23 cellular contexts compared by ENCODE assay signal in genomic region chr11:13221722-13222121, GRCh38. TPM values are rescaled to one million over a fixed set of nuclear protein-coding genes. Genes with fewer than 3 reads are reported as not detected.
DNase-seq lines count a peak whose midpoint lies in the region; ATAC-seq and TF ChIP-seq lines count a peak whose summit lies in the region.
"Had no signal": no experiment of that assay in that cellular context is flagged by ENCODE, and none has a peak within 500 bp of the region (broad histone marks: within the 10 kb centered on the region; RNA-seq: fewer than 3 reads in every experiment).

No MANE protein-coding gene starts in this region.

- TF ChIP-seq POLR2A in thyroid gland (IDR thresholded peaks at IDR 0.05) = no peak

- H3K4me1 ChIP-seq in HAP-1 (peaks cover 11% of the 10 kb centered on the region), SK-N-SH (ENCODE audit: control insufficient read depth in 1 of 2, insufficient read depth in 2 of 2, low read depth in 1 of 2, low read length in 1 of 2) (peaks cover 23 to 39% of the 10 kb centered on the region in 2 experiments), lung (ENCODE audit: control insufficient read depth in 2 of 2, insufficient read depth in 2 of 2, low read length in 2 of 2) (peaks cover 0 to 2% of the 10 kb centered on the region in 2 donors), thyroid gland (peaks cover 0 to 20% of the 10 kb centered on the region in 2 donors)
- H3K4me1 ChIP-seq: gastrocnemius medialis had no signal

- no peaks in the 10 kb centered on the region for H4K20me1 ChIP-seq in SK-N-SH (ENCODE audit: insufficient read depth)

- ATAC-seq in lung (ENCODE audit: insufficient read depth, low FRiP score) = peak; percentile 42
- no peak for ATAC-seq in GM21447 (IDR thresholded peaks at IDR 0.05; ENCODE audit: unreplicated experiment)
- ATAC-seq in GM18502 (IDR thresholded peaks at IDR 0.05; ENCODE audit: poor library complexity, unreplicated experiment) = no peak
- ATAC-seq: gastrocnemius medialis; naive thymus-derived CD8-positive, alpha-beta T cell had no signal

- WGBS in SK-N-SH (ENCODE audit: low lambda C conversion rate) = 63% methylated on average over 4 of the region's 4 CpGs
- 75 to 86% methylated on average over 4 of the region's 4 CpGs for WGBS in lung, 2 donors
- WGBS in thyroid gland, 2 donors = 24 to 53% methylated on average over 4 of the region's 4 CpGs

- peak overlapping the region; percentile 58; the same call in 1 of the 2 replicates for H3K9ac ChIP-seq in SK-N-SH

- peak overlapping the region; percentile 80 for H2AFZ ChIP-seq in SK-N-SH (ENCODE audit: low read depth)

- TF ChIP-seq CTCF in SK-N-SH (IDR thresholded peaks at IDR 0.05) (no peak), lung (IDR thresholded peaks at IDR 0.05; ENCODE audit: control extremely low read depth, extremely low read depth) (no peak), thyroid gland (IDR thresholded peaks at IDR 0.05) (no peak)

- CTCF ChIA-PET in SK-N-SH (lab: Yijun Ruan, JAX) = interaction anchor here (0.9 to 3.4 kb wide), 6 partner anchors 11 to 122 kb away, joined by 3 to 16 read pairs (median 4); no protein-coding TSS in a partner anchor

- H3K9me2 ChIP-seq in SK-N-SH = no peaks in the 10 kb centered on the region

- H3K4me2 ChIP-seq in SK-N-SH = peak overlapping the region; percentile 62

- in situ Hi-C loops in HAP-1 (cut with MboI; ENCODE audit: low sequenced_read_pairs) = loop anchor here (25.0 kb wide), 1 partner anchor 1016 kb away; no protein-coding TSS in a partner anchor

- no peaks in the 10 kb centered on the region for H3K79me2 ChIP-seq in SK-N-SH (ENCODE audit: insufficient read depth)

- DNase-seq in HAP-1 (ENCODE audit: low spot score in 2 of 2) (peak; percentile 27 to 88), SK-N-SH (no peak), lung (ENCODE audit: low spot score) (no peak), thyroid gland (peak; percentile 16 to 17), kidney tubule cell (ENCODE audit: low spot score) (no peak)
- DNase-seq: activated CD4-positive, alpha-beta T cell treated with anti-CD3 and anti-CD28 coated beads for 1 hour; activated effector memory CD4-positive, alpha-beta T cell treated with Interleukin-2 at 50 U/mL for 16 hours; activated T-cell treated with anti-CD3 and anti-CD28 coated beads for 4 hours; anterior cingulate cortex; COR-L47; gastrocnemius medialis; KG1; MM.1S; naive thymus-derived CD8-positive, alpha-beta T cell; NCI-H2107; NCI-H446 treated with DMSO at 0.1 percent for 48 hours; SJCRH30; small intestine; stimulated activated CD4-positive, alpha-beta T cell treated with anti-CD3 and anti-CD28 coated beads, Interleukin-1b, Interleukin-23, amount 100 ng/mL, for 48 hours; stimulated activated CD8-positive, alpha-beta memory T cell treated with anti-CD3 and anti-CD28 coated beads, Interleukin-4, amount 100 ng/mL, for 48 hours had no signal

- no peak for TF ChIP-seq RAD21 in SK-N-SH (IDR thresholded peaks at IDR 0.05; ENCODE audit: low read length)

- H3F3A ChIP-seq in SK-N-SH (replicated peaks; ENCODE audit: insufficient read depth) = peaks cover 32% of the 10 kb centered on the region

- intact Hi-C loops in thyroid gland (cut with DNase I) = no loop called here

- peak overlapping the region; percentile 59 to 83; a peak in 3 of 4 replicates for H3K27ac ChIP-seq in SK-N-SH (ENCODE audit: low read depth in 2 of 2, low read length in 1 of 2)
- H3K27ac ChIP-seq in lung (ENCODE audit: low read depth in 1 of 2, low read length in 1 of 2) = no peak overlapping the region
- peak overlapping the region; percentile 17 to 65 (median 19) for H3K27ac ChIP-seq in thyroid gland
- H3K27ac ChIP-seq: gastrocnemius medialis, SJCRH30, tibial nerve had no signal

- no peaks in the 10 kb centered on the region for H3K36me3 ChIP-seq in HAP-1 (replicated peaks)
- no peaks in the 10 kb centered on the region for H3K36me3 ChIP-seq in SK-N-SH (replicated peaks in 1 of 2; ENCODE audit: control insufficient read depth in 1 of 2, insufficient read depth in 2 of 2, low read length in 1 of 2)
- no peaks in the 10 kb centered on the region for H3K36me3 ChIP-seq in lung (ENCODE audit: control insufficient read depth in 2 of 2, insufficient read depth in 2 of 2, low read length in 2 of 2)
- H3K36me3 ChIP-seq in thyroid gland = no peaks in the 10 kb centered on the region
- H3K36me3 ChIP-seq: gastrocnemius medialis, SJCRH30, tibial nerve had no signal

- H3K4me3 ChIP-seq in HAP-1 (no peak overlapping the region), SK-N-SH (ENCODE audit: low read depth in 2 of 2, low read length in 1 of 2) (no peak overlapping the region), lung (no peak overlapping the region), thyroid gland (replicated peaks in 1 of 3) (no peak overlapping the region)
- H3K4me3 ChIP-seq: gastrocnemius medialis, SJCRH30, tibial nerve had no signal

- H3K9me3 ChIP-seq in HAP-1 (no peaks in the 10 kb centered on the region), SK-N-SH (no peaks in the 10 kb centered on the region), lung (ENCODE audit: control insufficient read depth in 2 of 2, insufficient read depth in 1 of 2, low read length in 1 of 2) (peaks cover 0 to 1% of the 10 kb centered on the region in 2 donors), thyroid gland (no peaks in the 10 kb centered on the region)
- H3K9me3 ChIP-seq: gastrocnemius medialis, tibial nerve had no signal

- POLR2A ChIA-PET in SK-N-SH (lab: Yijun Ruan, JAX) = interaction anchor here (0.5 to 1.0 kb wide), 2 partner anchors 242 to 902 kb away, joined by 3 to 4 read pairs; partner anchors contain the start of gene BTBD10

- H3K27me3 ChIP-seq in HAP-1 (ENCODE audit: low read depth) (0 out of 2 replicates have a peak, but pooled peaks cover 3% of the 10 kb centered on the region), SK-N-SH (ENCODE audit: insufficient read depth) (no peaks in the 10 kb centered on the region), lung (ENCODE audit: control insufficient read depth, insufficient read depth) (no peaks in the 10 kb centered on the region), thyroid gland (no peaks in the 10 kb centered on the region)
- H3K27me3 ChIP-seq: gastrocnemius medialis, tibial nerve had no signal

- TF ChIP-seq EP300 in SK-N-SH (IDR thresholded peaks at IDR 0.05; ENCODE audit: borderline replicate concordance in 1 of 2, low read depth in 1 of 2, low read length in 1 of 2) = no peak

TF ChIP-seq in SK-N-SH, 30 proteins besides CTCF, POLR2A, EP300 and RAD21:
- no peak for TF ChIP-seq USF2 (IDR thresholded peaks at IDR 0.05; ENCODE audit: borderline replicate concordance, low read depth, low read length)
- TF ChIP-seq RCOR1 (IDR thresholded peaks at IDR 0.05; ENCODE audit: low read length) = no peak
- no peak for TF ChIP-seq SIN3A (IDR thresholded peaks at IDR 0.05; ENCODE audit: borderline replicate concordance, low read depth, low read length)
- TF ChIP-seq MEF2A (IDR thresholded peaks at IDR 0.05; ENCODE audit: borderline replicate concordance, low read depth) = no peak
- no peak for TF ChIP-seq MXI1 (IDR thresholded peaks at IDR 0.05; ENCODE audit: low read depth, low read length)
- no peak for TF ChIP-seq TEAD4 (IDR thresholded peaks at IDR 0.05; ENCODE audit: borderline replicate concordance, insufficient read depth)
- TF ChIP-seq FOSL2 (IDR thresholded peaks at IDR 0.05; ENCODE audit: borderline replicate concordance, low read depth) = no peak
- no peak for TF ChIP-seq GABPA (IDR thresholded peaks at IDR 0.05; ENCODE audit: low read depth)
- no peak for TF ChIP-seq IRF3 (IDR thresholded peaks at IDR 0.05; ENCODE audit: low read depth, low read length)
- no peak for TF ChIP-seq FOXJ3 (CRISPR knock-in tag; IDR thresholded peaks at IDR 0.05)
- no peak for TF ChIP-seq USF1 (IDR thresholded peaks at IDR 0.05; ENCODE audit: borderline replicate concordance, low read depth)
- TF ChIP-seq YY1 (IDR thresholded peaks at IDR 0.05; ENCODE audit: low read depth) = no peak
- no peak for TF ChIP-seq TAF1 (IDR thresholded peaks at IDR 0.05; ENCODE audit: borderline replicate concordance, low read depth, low read length)
- no peak for TF ChIP-seq RFX5 (IDR thresholded peaks at IDR 0.05; ENCODE audit: low read length)
- TF ChIP-seq MAX (IDR thresholded peaks at IDR 0.05; ENCODE audit: low read depth) = no peak
- TF ChIP-seq ELF1 (IDR thresholded peaks at IDR 0.05) = no peak
- no peak for TF ChIP-seq SMC3 (IDR thresholded peaks at IDR 0.05; ENCODE audit: low read depth, low read length)
- TF ChIP-seq NRF1 (IDR thresholded peaks at IDR 0.05; ENCODE audit: low read depth, low read length) = no peak

RNA-seq across cellular contexts. Expression of gene BMAL1, which starts 55.9 kb away (rescaled TPM):
- 6.5 and 8.2 TPM in 2 replicates for polyA plus RNA-seq in SK-N-SH (2012; rRNA removed)
- 7.0 and 7.3 TPM in 2 replicates for polyA plus RNA-seq in SK-N-SH (2012; cell fraction: cytosol; rRNA removed)
- 12.0 and 14.1 TPM in 2 replicates for polyA plus RNA-seq in SK-N-SH (2012; cell fraction: nucleus; rRNA removed)
- 10 to 100 TPM; 35.8 to 38.0 TPM for total RNA-seq in lung
- 10 to 100 TPM; 13.4 to 16.6 TPM for polyA plus RNA-seq in lung
- total RNA-seq in thyroid gland = 10 to 100 TPM; 41.2 to 97.5 (median 50.7) TPM

Comparison
In these comparisons a context has a peak if more than half of its experiments do, and no peak if none do; other contexts are left out.
1. DNase-seq: peak in HAP-1 (2 of 2) and thyroid gland (2 of 2); none in SK-N-SH (single experiment), lung (single experiment) and kidney tubule cell (single experiment).
2. H3K27ac ChIP-seq: peak in SK-N-SH (2 of 2) and thyroid gland (3 of 3); none in lung (0 of 2).